ENCODE assay signal across 8 cellular contexts in genomic region chrX:13428055-13428786, GRCh38.
A peak's percentile ranks its signal among the peaks of the same experiment; 100 is the strongest.
DNase-seq lines count a peak whose midpoint lies in the region; ATAC-seq and TF ChIP-seq lines count a peak whose summit lies in the region.

No MANE protein-coding gene starts in this region.

- in situ Hi-C loops in G401 (cut with HindIII; ENCODE audit: low sequenced_read_pairs): no loop called here

- peaks cover 21% of the 10 kb centered on the region for H3K4me1 Mint-ChIP-seq in activated B cell treated with CpG ODN at 0.5 μM for 24 hours
- H3K4me1 Mint-ChIP-seq in activated naive CD4-positive, alpha-beta T cell treated with anti-CD3 and anti-CD28 coated beads, Interleukin-2, amount 10 ng/mL, durations not matched to agents 7 days and 5 days: no peaks in the 10 kb centered on the region

- no peak overlapping the region for H3K4me3 Mint-ChIP-seq in activated B cell treated with CpG ODN at 0.5 μM for 24 hours
- H3K4me3 Mint-ChIP-seq in activated naive CD4-positive, alpha-beta T cell treated with anti-CD3 and anti-CD28 coated beads, Interleukin-2, amount 10 ng/mL, durations not matched to agents 7 days and 5 days: no peak overlapping the region

- peak; percentile 3 for DNase-seq in stimulated activated CD4-positive, alpha-beta T cell treated with anti-CD3 and anti-CD28 coated beads, Interleukin-4, amount 100 ng/mL, for 24 hours
- no peak for DNase-seq in stimulated activated CD4-positive, alpha-beta T cell treated with anti-CD3 and anti-CD28 coated beads, Interleukin-4, amount 100 ng/mL, for 1 hour
- no peak for DNase-seq in activated B cell treated with CpG ODN at 0.5 μM for 24 hours
- DNase-seq in iPS-NIHi11 (ENCODE audit: low spot score): peak; percentile 24
- DNase-seq in G401 (ENCODE audit: low spot score): no peak
- DNase-seq in pons (ENCODE audit: low spot score): no peak
- DNase-seq in DMS114 treated with DMSO at 0.1 percent for 48 hours (lab: John Stamatoyannopoulos, UW; ENCODE audit: unreplicated experiment): no peak
- no peak for DNase-seq in activated naive CD4-positive, alpha-beta T cell treated with anti-CD3 and anti-CD28 coated beads, Interleukin-2, amount 10 ng/mL, durations not matched to agents 7 days and 5 days

- CTCF ChIA-PET in activated B cell treated with CpG ODN at 0.5 μM for 24 hours (lab: Charles Lee): no interaction called here
- CTCF ChIA-PET in activated naive CD4-positive, alpha-beta T cell treated with anti-CD3 and anti-CD28 coated beads, Interleukin-2, amount 10 ng/mL, durations not matched to agents 7 days and 5 days (lab: Charles Lee): no interaction called here

- peak overlapping the region; percentile 66 for H3K27ac Mint-ChIP-seq in activated B cell treated with CpG ODN at 0.5 μM for 24 hours
- H3K27ac Mint-ChIP-seq in activated naive CD4-positive, alpha-beta T cell treated with anti-CD3 and anti-CD28 coated beads, Interleukin-2, amount 10 ng/mL, durations not matched to agents 7 days and 5 days: no peak overlapping the region

- POLR2A ChIA-PET in activated B cell treated with CpG ODN at 0.5 μM for 24 hours (lab: Charles Lee): interaction anchor here (1.5 kb wide), 1 partner anchor 45 kb away, joined by 3 read pairs; no protein-coding TSS in a partner anchor

- no peaks in the 10 kb centered on the region for H3K27me3 Mint-ChIP-seq in activated B cell treated with CpG ODN at 0.5 μM for 24 hours
- no peaks in the 10 kb centered on the region for H3K27me3 Mint-ChIP-seq in activated naive CD4-positive, alpha-beta T cell treated with anti-CD3 and anti-CD28 coated beads, Interleukin-2, amount 10 ng/mL, durations not matched to agents 7 days and 5 days

- no peak for TF ChIP-seq CTCF in activated B cell treated with CpG ODN at 0.5 μM for 24 hours (IDR thresholded peaks at IDR 0.05)

- no peaks in the 10 kb centered on the region for H3K36me3 Mint-ChIP-seq in activated B cell treated with CpG ODN at 0.5 μM for 24 hours (ENCODE audit: low read depth)
- H3K36me3 Mint-ChIP-seq in activated naive CD4-positive, alpha-beta T cell treated with anti-CD3 and anti-CD28 coated beads, Interleukin-2, amount 10 ng/mL, durations not matched to agents 7 days and 5 days: no peaks in the 10 kb centered on the region

- no peaks in the 10 kb centered on the region for H3K9me3 Mint-ChIP-seq in activated B cell treated with CpG ODN at 0.5 μM for 24 hours
- H3K9me3 Mint-ChIP-seq in activated naive CD4-positive, alpha-beta T cell treated with anti-CD3 and anti-CD28 coated beads, Interleukin-2, amount 10 ng/mL, durations not matched to agents 7 days and 5 days: no peaks in the 10 kb centered on the region

- intact Hi-C loops in activated B cell treated with CpG ODN at 0.5 μM for 24 hours (cut with micrococcal nuclease): no loop called here

- peak; percentile 50 for ATAC-seq in activated B cell treated with CpG ODN at 0.5 μM for 24 hours (ENCODE audit: low read depth)

Comparison
In these comparisons a context has a peak if more than half of its experiments do, and no peak if none do; other contexts are left out.
1. DNase-seq: peak in stimulated activated CD4-positive, alpha-beta T cell treated with anti-CD3 and anti-CD28 coated beads, Interleukin-4, amount 100 ng/mL, for 24 hours (single experiment) and iPS-NIHi11 (single experiment); none in stimulated activated CD4-positive, alpha-beta T cell treated with anti-CD3 and anti-CD28 coated beads, Interleukin-4, amount 100 ng/mL, for 1 hour (single experiment), activated B cell treated with CpG ODN at 0.5 μM for 24 hours (single experiment), G401 (single experiment), pons (single experiment), DMS114 treated with DMSO at 0.1 percent for 48 hours (single experiment) and activated naive CD4-positive, alpha-beta T cell treated with anti-CD3 and anti-CD28 coated beads, Interleukin-2, amount 10 ng/mL, durations not matched to agents 7 days and 5 days (single experiment).